ENCODE assay signal across 18 cellular contexts in genomic region chr5:180171568-180172094, GRCh38. TPM values are rescaled to one million over a fixed set of nuclear protein-coding genes. Genes with fewer than 3 reads are reported as not detected.
"Had no signal": no experiment of that assay in that cellular context is flagged by ENCODE, and none has a peak within 500 bp of the region (broad histone marks: within the 10 kb centered on the region; RNA-seq: fewer than 3 reads in every experiment).

No MANE protein-coding gene starts in this region.

- H3K4me1 ChIP-seq: lower lobe of right lung, tibial artery had no signal

- ATAC-seq: activated T-helper 17 cell treated with anti-CD3 and anti-CD28 coated beads, Interleukin-2, amount 50 U/mL, for 72 hours; lower lobe of right lung; stimulated activated effector memory CD8-positive, alpha-beta T cell treated with anti-CD3 and anti-CD28 coated beads, Interleukin-12 subunit alpha, Interleukin-12 subunit beta, amount 100 ng/mL, for 72 hours had no signal

- DNase-seq: activated CD4-positive, alpha-beta T cell treated with anti-CD3 and anti-CD28 coated beads for 1 hour; activated CD4-positive, alpha-beta T cell treated with anti-CD3 and anti-CD28 coated beads, Interleukin-2, amount 50 U/mL, for 4 hours; activated naive CD4-positive, alpha-beta T cell treated with Interleukin-2 at 50 U/mL for 16 hours; dermis blood vessel endothelial cell; kidney glomerular epithelial cell; lower lobe of right lung; tibial artery had no signal

- H3K27me3 ChIP-seq: ovary, vagina had no signal

- FAIRE-seq: frontal cortex had no signal

- H3K9me3 Mint-ChIP-seq: activated T-helper 17 cell treated with anti-CD3 and anti-CD28 coated beads, Interleukin-2, amount 50 U/mL, for 72 hours; stimulated activated effector memory CD8-positive, alpha-beta T cell treated with anti-CD3 and anti-CD28 coated beads, Interleukin-12 subunit alpha, Interleukin-12 subunit beta, amount 100 ng/mL, for 72 hours had no signal

- H3K4me3 Mint-ChIP-seq: activated T-helper 17 cell treated with anti-CD3 and anti-CD28 coated beads, Interleukin-2, amount 50 U/mL, for 72 hours; mesothelial cell of epicardium; stimulated activated effector memory CD8-positive, alpha-beta T cell treated with anti-CD3 and anti-CD28 coated beads, Interleukin-12 subunit alpha, Interleukin-12 subunit beta, amount 100 ng/mL, for 72 hours had no signal

- H3K36me3 Mint-ChIP-seq: mesothelial cell of epicardium; stimulated activated effector memory CD8-positive, alpha-beta T cell treated with anti-CD3 and anti-CD28 coated beads, Interleukin-12 subunit alpha, Interleukin-12 subunit beta, amount 100 ng/mL, for 72 hours had no signal

- H3K27ac ChIP-seq: epithelial cell of prostate, lower lobe of right lung, ovary, tibial artery, vagina had no signal

- H3K27ac Mint-ChIP-seq: activated T-helper 17 cell treated with anti-CD3 and anti-CD28 coated beads, Interleukin-2, amount 50 U/mL, for 72 hours; stimulated activated effector memory CD8-positive, alpha-beta T cell treated with anti-CD3 and anti-CD28 coated beads, Interleukin-12 subunit alpha, Interleukin-12 subunit beta, amount 100 ng/mL, for 72 hours had no signal

- H3K9me3 ChIP-seq: lower lobe of right lung, ovary, tibial artery, vagina had no signal

- H3K36me3 ChIP-seq: lower lobe of right lung, ovary, tibial artery, vagina had no signal

- H3K4me1 Mint-ChIP-seq: activated T-helper 17 cell treated with anti-CD3 and anti-CD28 coated beads, Interleukin-2, amount 50 U/mL, for 72 hours; stimulated activated effector memory CD8-positive, alpha-beta T cell treated with anti-CD3 and anti-CD28 coated beads, Interleukin-12 subunit alpha, Interleukin-12 subunit beta, amount 100 ng/mL, for 72 hours had no signal

- H3K4me3 ChIP-seq: lower lobe of right lung, ovary, tibial artery, vagina had no signal

RNA-seq across cellular contexts. Expression of gene RASGEF1C, which starts 37.4 kb away (rescaled TPM):
- total RNA-seq: activated T-helper 17 cell treated with anti-CD3 and anti-CD28 coated beads, Interleukin-2, amount 50 U/mL, for 72 hours; dermis blood vessel endothelial cell; lower lobe of right lung; myocyte; pulmonary artery endothelial cell; T-helper 1 cell treated with Interleukin-12 subunit alpha and Interleukin-12 subunit beta and Interleukin-4 antibody, amounts not matched to agents 30 ng/mL and 1 ng/mL, for 36 hours had no signal
- polyA plus RNA-seq: aorta had no signal
